1 cellular context compared by ENCODE assay signal in the genomic region with DNA sequence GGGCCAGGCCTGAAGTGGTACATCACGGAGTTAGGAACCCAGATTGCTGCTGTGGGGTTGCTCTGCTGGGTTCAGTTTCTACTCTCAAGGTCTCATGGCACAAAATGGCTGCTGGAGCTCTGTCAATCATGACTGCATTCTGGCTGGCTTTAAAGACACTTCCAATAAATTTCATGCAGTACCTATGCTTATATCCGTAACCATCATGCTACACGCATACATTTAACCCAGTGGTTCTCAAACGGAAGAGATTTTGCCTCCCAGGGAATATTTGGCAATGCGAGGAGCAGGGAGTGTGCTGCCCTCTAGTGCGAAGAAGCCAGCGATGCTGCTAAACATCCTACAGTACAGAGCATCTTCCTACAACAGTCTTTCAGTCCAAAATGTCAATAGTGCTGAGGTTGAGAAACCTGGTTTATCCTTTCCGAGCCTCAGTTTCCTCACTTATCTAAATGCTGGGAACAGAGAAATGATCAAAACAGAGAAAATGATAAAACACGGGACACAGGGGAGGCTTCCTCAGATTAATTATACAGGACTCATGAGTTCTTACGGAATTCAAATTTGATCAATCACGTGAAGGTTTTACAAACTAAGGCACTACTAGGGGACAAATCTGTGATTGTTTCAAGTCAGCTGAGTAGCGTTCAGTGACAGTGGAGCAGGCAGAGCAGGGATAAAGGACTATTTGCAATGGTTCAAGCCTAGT.
TF ChIP-seq lines count a peak whose summit lies in the region.

No MANE protein-coding gene starts in this region.

TF ChIP-seq in Ishikawa, 13 proteins besides CTCF, POLR2A, EP300 and RAD21 (continued from another document):
- TF ChIP-seq, protein P1, sequence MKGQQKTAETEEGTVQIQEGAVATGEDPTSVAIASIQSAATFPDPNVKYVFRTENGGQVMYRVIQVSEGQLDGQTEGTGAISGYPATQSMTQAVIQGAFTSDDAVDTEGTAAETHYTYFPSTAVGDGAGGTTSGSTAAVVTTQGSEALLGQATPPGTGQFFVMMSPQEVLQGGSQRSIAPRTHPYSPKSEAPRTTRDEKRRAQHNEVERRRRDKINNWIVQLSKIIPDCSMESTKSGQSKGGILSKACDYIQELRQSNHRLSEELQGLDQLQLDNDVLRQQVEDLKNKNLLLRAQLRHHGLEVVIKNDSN (IDR thresholded peaks at IDR 0.05): no peak
- no peak for TF ChIP-seq CEBPB (IDR thresholded peaks at IDR 0.05)
- TF ChIP-seq MAX (IDR thresholded peaks at IDR 0.05): no peak
- no peak for TF ChIP-seq TEAD4 (IDR thresholded peaks at IDR 0.05)
- no peak for TF ChIP-seq ZBTB7A (IDR thresholded peaks at IDR 0.05; ENCODE audit: low read depth)
